ENCODE assay signal across 10 cellular contexts in the genomic region with DNA sequence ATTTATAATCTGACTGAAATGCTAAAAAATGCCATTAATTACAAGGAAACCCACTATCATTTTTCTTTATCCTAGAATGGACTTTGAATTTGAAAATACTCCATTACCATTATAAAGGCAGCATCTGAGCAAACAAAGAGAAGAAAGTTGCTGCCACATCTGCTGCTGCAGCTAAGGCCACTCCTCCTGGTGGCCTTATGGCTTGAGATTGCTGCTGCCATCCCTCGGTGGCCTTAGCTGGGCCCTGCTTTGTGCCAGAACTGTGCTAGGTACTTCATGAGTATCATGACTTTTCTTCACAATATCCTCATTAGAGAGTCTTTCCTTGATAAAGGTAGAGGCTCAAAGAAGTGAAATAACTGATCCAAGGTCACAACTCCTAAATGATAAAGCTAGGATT.
"Had no signal": no experiment of that assay in that cellular context is flagged by ENCODE, and none has a peak within 500 bp of the region (broad histone marks: within the 10 kb centered on the region; RNA-seq: fewer than 3 reads in every experiment).

No MANE protein-coding gene starts in this region.

- H3K27ac Mint-ChIP-seq: HFFc6 had no signal

- H3K4me3 Mint-ChIP-seq: H9, HFFc6 had no signal

- H3K27ac ChIP-seq: GM23248 had no signal

- DNase-seq: GM23248, H9, HFFc6, IMR-90, KG1 had no signal

- H3K9ac ChIP-seq: GM23248 had no signal

- FAIRE-seq: H1, H54, HTR-8/SVneo, K562 had no signal

- H3K9me3 Mint-ChIP-seq: H9 had no signal

- H3K4me3 ChIP-seq: GM23248, K562 had no signal

- H2AFZ ChIP-seq: GM23248 had no signal

- ATAC-seq: HCT116, K562 had no signal
